29 cellular contexts compared by ENCODE assay signal in genomic region chr12:119374615-119375014, GRCh38. TPM values are rescaled to one million over a fixed set of nuclear protein-coding genes. Genes with fewer than 3 reads are reported as not detected.
"Had no signal": no experiment of that assay in that cellular context is flagged by ENCODE, and none has a peak within 500 bp of the region (broad histone marks: within the 10 kb centered on the region; RNA-seq: fewer than 3 reads in every experiment).

No MANE protein-coding gene starts in this region.

- ATAC-seq: activated CD4-positive, alpha-beta T cell treated with anti-CD3 and anti-CD28 coated beads for 36 hours; PC-3; T-helper 17 cell had no signal

- H3K27me3 ChIP-seq: brain microvascular endothelial cell had no signal

- DNase-seq: activated CD4-positive, alpha-beta memory T cell treated with anti-CD3 and anti-CD28 coated beads, Interleukin-2, amount 10 ng/mL, durations not matched to agents 7 days and 5 days; activated CD4-positive, alpha-beta T cell treated with anti-CD3 and anti-CD28 coated beads for 36 hours; activated CD4-positive, alpha-beta T cell treated with anti-CD3 and anti-CD28 coated beads, Interleukin-2, amount 50 U/mL, for 1 hour; activated gamma-delta T cell treated with Interleukin-2 at 50 U/mL for 16 hours; activated naive CD4-positive, alpha-beta T cell treated with anti-CD3 and anti-CD28 coated beads, Interleukin-2, amount 10 ng/mL, durations not matched to agents 7 days and 5 days; activated naive CD8-positive, alpha-beta T cell treated with anti-CD3 and anti-CD28 coated beads for 36 hours; activated T-cell treated with anti-CD3 and anti-CD28 coated beads for 4 hours; activated T-cell treated with anti-CD3 and anti-CD28 coated beads, Interleukin-2, amount 50 U/mL, for 48 hours; brain microvascular endothelial cell; IMR-90; Kasumi-1; KBM-7; NCI-H1105; NCI-H1436; NCI-H1694 treated with DMSO at 0.1 percent for 48 hours; NCI-H2029 treated with DMSO at 0.1 percent for 48 hours; NCI-H345; NCI-H510A; NCI-H526 treated with DMSO at 0.1 percent for 48 hours; PC-3; SIG-M5; T-helper 17 cell; T-helper 9 cell; WERI-Rb-1 had no signal

- H3K36me3 ChIP-seq: brain microvascular endothelial cell, WERI-Rb-1 had no signal

- H3K27ac ChIP-seq: brain microvascular endothelial cell, WERI-Rb-1 had no signal

- FAIRE-seq: RCC 7860, TTC549 had no signal

RNA-seq across cellular contexts. Expression of gene CCDC60, which starts 40.1 kb away (rescaled TPM):
- total RNA-seq: activated CD4-positive, alpha-beta memory T cell treated with anti-CD3 and anti-CD28 coated beads, Interleukin-2, amount 10 ng/mL, durations not matched to agents 7 days and 5 days; activated CD4-positive, alpha-beta T cell treated with anti-CD3 and anti-CD28 coated beads for 36 hours; activated CD8-positive, alpha-beta memory T cell treated with anti-CD3 and anti-CD28 coated beads for 36 hours; activated naive CD8-positive, alpha-beta T cell treated with anti-CD3 and anti-CD28 coated beads for 36 hours; activated T-helper 2 cell treated with anti-CD3 and anti-CD28 coated beads, Interferon-gamma antibody, Interleukin-2, Interleukin-4, amounts not matched to agents 10 μg/mL and 5 μg/mL and 100 μg/mL, durations not matched to agents 14 hours and 24 hours and 36 hours; IMR-90; PC-3; T-helper 17 cell had no signal
- polyA plus RNA-seq: adipose tissue, IMR-90 had no signal
